In the genomic region with DNA sequence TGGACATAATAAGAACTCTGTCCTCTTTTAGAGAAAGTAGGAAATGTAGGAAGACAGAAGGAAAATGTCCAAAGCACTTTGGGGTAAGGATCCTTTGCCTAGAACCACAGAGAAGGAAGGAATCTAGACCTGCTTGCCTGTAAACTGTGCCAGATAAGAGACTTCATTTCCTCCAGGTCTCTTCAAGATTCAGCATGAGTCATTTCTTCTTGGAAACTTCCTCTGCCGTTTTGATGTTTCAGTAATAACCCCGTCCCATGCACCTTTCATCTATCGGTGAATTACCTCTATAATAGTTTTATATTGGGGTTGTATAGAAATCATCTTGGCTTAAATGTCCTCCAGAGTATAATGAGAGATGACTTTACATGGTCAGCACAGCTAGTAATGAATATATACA, we compare ENCODE assay signal across 22 cellular contexts.
DNase-seq lines count a peak whose midpoint lies in the region; ATAC-seq and TF ChIP-seq lines count a peak whose summit lies in the region.
"Had no signal": no experiment of that assay in that cellular context is flagged by ENCODE, and none has a peak within 500 bp of the region (broad histone marks: within the 10 kb centered on the region; RNA-seq: fewer than 3 reads in every experiment).

No MANE protein-coding gene starts in this region.

- H3K4me3 ChIP-seq in astrocyte of the spinal cord (ENCODE audit: low read depth, low read length) (no peak overlapping the region), fibroblast of mammary gland (ENCODE audit: control insufficient read depth, low read depth, low read length) (no peak overlapping the region)
- H3K4me3 ChIP-seq: A549, BLaER1, GM23338 had no signal

- intact Hi-C loops in sciatic nerve (cut with DNase I) = no loop called here

- in situ Hi-C loops in astrocyte of the spinal cord (cut with HindIII; ENCODE audit: low sequenced_read_pairs) = no loop called here

- TF ChIP-seq CTCF in astrocyte of the spinal cord (IDR thresholded peaks at IDR 0.05; ENCODE audit: low read depth, low read length) (no peak), fibroblast of mammary gland (conservative IDR thresholded peaks at IDR 0.05; ENCODE audit: control insufficient read depth, insufficient read depth, low read depth, low read length) (no peak)

- DNase-seq in Kasumi-1 (lab: John Stamatoyannopoulos, UW) (peak; percentile 12), astrocyte of the spinal cord (ENCODE audit: low read depth, low spot score) (peak; percentile 4), fibroblast of mammary gland (ENCODE audit: low read depth) (peak; percentile 4), renal cortical epithelial cell (ENCODE audit: low read depth) (peak; percentile 25), sciatic nerve (ENCODE audit: low spot score) (no peak)
- DNase-seq: CD4-positive, alpha-beta memory T cell; DMS153; GF-D8; HCEC 1CT; Karpas-422; NCI-H1092 treated with DMSO at 0.1 percent for 48 hours; NCI-H146; NCI-H2081; NCI-H510A; NCI-H748 treated with DMSO at 0.1 percent for 48 hours; RPMI8226; SHP77 treated with DMSO at 0.1 percent for 48 hours had no signal

- no peak for ATAC-seq in HG03139 (IDR thresholded peaks at IDR 0.05; ENCODE audit: unreplicated experiment)
- ATAC-seq in HG02840 (IDR thresholded peaks at IDR 0.05; ENCODE audit: low FRiP score, unreplicated experiment) = no peak
- ATAC-seq in sciatic nerve = no peak
- ATAC-seq: A549, GM23338 had no signal
